In genomic region chrX:54484666-54485065, GRCh38 we compare ENCODE assay signal across 1 cellular context.
TF ChIP-seq lines count a peak whose summit lies in the region.

No MANE protein-coding gene starts in this region.

TF ChIP-seq in WTC11, 78 proteins besides CTCF, POLR2A, EP300 and RAD21:
- TF ChIP-seq ZBTB21 (CRISPR knock-in tag; IDR thresholded peaks at IDR 0.05; ENCODE audit: borderline replicate concordance) (no peak), ZSCAN18 (CRISPR knock-in tag; IDR thresholded peaks at IDR 0.05) (no peak), SMAD3 (CRISPR knock-in tag; IDR thresholded peaks at IDR 0.05; ENCODE audit: borderline replicate concordance) (no peak), ATF2 (CRISPR knock-in tag; IDR thresholded peaks at IDR 0.05; ENCODE audit: borderline replicate concordance, low read depth) (no peak), ETV6 (CRISPR knock-in tag; IDR thresholded peaks at IDR 0.05) (no peak), ZNF138 (CRISPR knock-in tag; conservative IDR thresholded peaks at IDR 0.05) (no peak), RORB (CRISPR knock-in tag; IDR thresholded peaks at IDR 0.05) (no peak), JAZF1 (CRISPR knock-in tag; IDR thresholded peaks at IDR 0.05) (no peak), ATF1 (CRISPR knock-in tag; IDR thresholded peaks at IDR 0.05) (no peak)
